Comparison of ENCODE assay signal across 8 cellular contexts in the genomic region with DNA sequence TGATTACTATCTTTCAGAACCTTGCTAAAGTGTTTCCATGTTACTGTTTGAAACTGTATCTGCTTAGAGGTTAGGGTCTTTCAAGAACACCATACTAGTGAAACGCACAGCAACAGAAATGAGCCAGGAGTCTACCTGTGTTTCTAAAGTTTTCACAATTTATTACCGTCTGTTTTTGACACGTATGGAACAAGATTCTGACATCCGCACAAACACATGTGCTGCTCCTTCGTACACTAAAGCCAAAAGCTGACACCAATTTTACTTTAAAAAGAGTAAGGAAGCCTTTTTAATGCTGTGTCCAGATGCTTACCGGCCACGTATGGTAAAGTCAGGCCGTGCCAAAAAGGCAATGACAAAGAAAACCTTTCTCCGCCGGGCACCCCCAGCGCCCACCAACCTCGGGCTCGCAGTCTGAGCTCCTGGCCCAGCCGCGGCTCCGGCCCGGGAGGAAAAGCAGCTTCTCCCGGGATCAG. TPM values are rescaled to one million over a fixed set of nuclear protein-coding genes. Genes with fewer than 3 reads are reported as not detected.
DNase-seq lines count a peak whose midpoint lies in the region; TF ChIP-seq lines count a peak whose summit lies in the region.

No MANE protein-coding gene starts in this region.

- H3K27me3 ChIP-seq in ectodermal cell (ENCODE audit: control insufficient read depth, insufficient read depth, low read length, poor library complexity, severe bottlenecking), result no peaks in the 10 kb centered on the region
- no peaks in the 10 kb centered on the region for H3K27me3 ChIP-seq in neutrophil

- H3K27ac ChIP-seq in ectodermal cell (ENCODE audit: insufficient read depth, low read depth, low read length, poor library complexity, severe bottlenecking) (peak overlapping the region; percentile 82), neutrophil (peak overlapping the region; percentile 61)

- H3K4me1 ChIP-seq in ectodermal cell (ENCODE audit: control insufficient read depth, insufficient read depth, low read length) (no peaks in the 10 kb centered on the region), neutrophil (ENCODE audit: control insufficient read depth in 1 of 2, insufficient read depth in 1 of 2, low read depth in 1 of 2, low read length in 1 of 2) (peaks cover 0 to 11% of the 10 kb centered on the region in 2 experiments)

- H3K4me3 ChIP-seq in Jurkat, Clone E6-1 (ENCODE audit: low read length), result peak overlapping the region; percentile 65
- H3K4me3 ChIP-seq in ectodermal cell (ENCODE audit: insufficient read depth, low read depth, low read length), result peak overlapping the region; percentile 79
- H3K4me3 ChIP-seq in neutrophil (ENCODE audit: low read depth in 1 of 2, low read length in 1 of 2), result peak overlapping the region; percentile 57 to 63

- H3K36me3 ChIP-seq in ectodermal cell (ENCODE audit: control insufficient read depth, insufficient read depth, low read length) (peaks cover 21% of the 10 kb centered on the region), neutrophil (peaks cover 35% of the 10 kb centered on the region)

- H3K9me3 ChIP-seq in ectodermal cell (ENCODE audit: control insufficient read depth, low read length), result no peaks in the 10 kb centered on the region
- H3K9me3 ChIP-seq in neutrophil, result no peaks in the 10 kb centered on the region

- DNase-seq in DMS53 (lab: John Stamatoyannopoulos, UW) (peak; percentile 43), DMS53 treated with DMSO at 0.1 percent for 48 hours (lab: John Stamatoyannopoulos, UW; ENCODE audit: unreplicated experiment) (no peak), T1000 (lab: John Stamatoyannopoulos, UW) (no peak), AML-193 (lab: John Stamatoyannopoulos, UW) (no peak), HuH-7.5 (ENCODE audit: low spot score) (no peak)
- DNase-seq in Jurkat, Clone E6-1 (ENCODE audit: low read depth, low spot score), result no peak

- no peak for TF ChIP-seq CTCF in neutrophil (IDR thresholded peaks at IDR 0.05)

- WGBS in ectodermal cell, 2 experiments, result 0% methylated on average over 18 of the region's 18 CpGs

RNA-seq across cellular contexts. Expression of gene RPS4X, which starts 0.5 kb away (rescaled TPM):
- 1,994 TPM for polyA plus RNA-seq in Jurkat, Clone E6-1 (2012; ENCODE audit: insufficient read depth, insufficient read length)
- polyA plus RNA-seq in ectodermal cell (2013, experiment 1 of 4), result 1,105 TPM
- 1,161 TPM for polyA plus RNA-seq in ectodermal cell (2013, experiment 2 of 4)
- 1,039 TPM for polyA plus RNA-seq in ectodermal cell (2013, experiment 3 of 4)
- polyA plus RNA-seq in ectodermal cell (2013, experiment 4 of 4), result 1,221 TPM

RNA-seq across cellular contexts. Expression of gene CITED1, which starts 29.2 kb away (rescaled TPM):
- 4.3 TPM for polyA plus RNA-seq in Jurkat, Clone E6-1 (2012; ENCODE audit: insufficient read depth, insufficient read length)
- 2.4 TPM for polyA plus RNA-seq in ectodermal cell (2013, experiment 1 of 4)
- 3.7 TPM for polyA plus RNA-seq in ectodermal cell (2013, experiment 2 of 4)
- 3.5 TPM for polyA plus RNA-seq in ectodermal cell (2013, experiment 3 of 4)
- 5.2 TPM for polyA plus RNA-seq in ectodermal cell (2013, experiment 4 of 4)

RNA-seq across cellular contexts. Expression of gene ERCC6L, which starts 37.7 kb away (rescaled TPM):
- 14.0 TPM for polyA plus RNA-seq in Jurkat, Clone E6-1 (2012; ENCODE audit: insufficient read depth, insufficient read length)
- 16.4 TPM for polyA plus RNA-seq in ectodermal cell (2013, experiment 1 of 4)
- polyA plus RNA-seq in ectodermal cell (2013, experiment 2 of 4), result 18.2 TPM
- 16.0 TPM for polyA plus RNA-seq in ectodermal cell (2013, experiment 3 of 4)
- polyA plus RNA-seq in ectodermal cell (2013, experiment 4 of 4), result 13.2 TPM
